In the genomic region with DNA sequence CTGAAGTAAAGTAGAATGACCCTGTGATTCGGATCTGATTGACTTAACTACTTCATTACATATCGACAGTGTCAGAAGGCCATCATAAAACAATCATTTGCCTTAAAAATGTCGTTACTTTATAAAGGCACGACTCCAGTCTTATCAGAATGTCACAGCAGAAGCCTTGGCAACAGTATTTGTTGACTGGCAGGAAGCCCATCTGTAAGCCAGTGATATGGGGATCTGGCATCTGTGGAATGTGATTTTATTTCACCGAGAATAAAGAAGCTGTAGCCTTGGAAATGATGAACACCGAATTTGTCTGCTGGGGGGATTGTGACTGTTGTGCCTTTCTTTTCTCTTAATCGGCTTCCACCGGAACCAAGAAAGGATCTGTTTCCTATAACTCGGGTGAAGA, we compare ENCODE assay signal across 10 cellular contexts.
DNase-seq lines count a peak whose midpoint lies in the region; ATAC-seq, FAIRE-seq and TF ChIP-seq lines count a peak whose summit lies in the region.
"Had no signal": no experiment of that assay in that cellular context is flagged by ENCODE, and none has a peak within 500 bp of the region (broad histone marks: within the 10 kb centered on the region; RNA-seq: fewer than 3 reads in every experiment).

No MANE protein-coding gene starts in this region.

- DNase-seq in right cardiac atrium = no peak
- DNase-seq in left cardiac atrium = no peak
- peak; percentile 81 for DNase-seq in bronchial epithelial cell (ENCODE audit: low read depth)
- peak; percentile 75 for DNase-seq in kidney tubule cell (ENCODE audit: low spot score)
- peak; percentile 18 for DNase-seq in urothelium cell line (ENCODE audit: low spot score)
- DNase-seq in stimulated activated CD4-positive, alpha-beta T cell treated with anti-CD3 and anti-CD28 coated beads, Interleukin-15, amount 100 ng/mL, for 24 hours = no peak
- DNase-seq in NCI-H524 (lab: John Stamatoyannopoulos, UW) = no peak
- DNase-seq: NCI-H446 treated with DMSO at 0.1 percent for 48 hours; stimulated activated CD8-positive, alpha-beta memory T cell treated with anti-CD3 and anti-CD28 coated beads, Interleukin-4, amount 100 ng/mL, for 48 hours had no signal

- FAIRE-seq in bronchial epithelial cell (lab: Jason Lieb, UNC) (no peak), urothelium cell line (lab: Jason Lieb, UNC) (no peak)

- H3K36me3 ChIP-seq in bronchial epithelial cell (ENCODE audit: control insufficient read depth, insufficient read depth, low read length) = no peaks in the 10 kb centered on the region
- H3K36me3 ChIP-seq in gastroesophageal sphincter = no peaks in the 10 kb centered on the region

- H3K4me1 ChIP-seq in right cardiac atrium (ENCODE audit: control insufficient read depth, insufficient read depth, low read length) (peaks cover 9% of the 10 kb centered on the region), gastroesophageal sphincter (no peaks in the 10 kb centered on the region)

- 7% methylated on average over 9 of the region's 9 CpGs for WGBS in right cardiac atrium
- WGBS in gastroesophageal sphincter (ENCODE audit: low coverage in 1 of 2), 2 donors = 23 to 46% methylated on average over 9 of the region's 9 CpGs

- H3K27ac ChIP-seq in right cardiac atrium (ENCODE audit: low read length) (no peak overlapping the region), gastroesophageal sphincter (no peak overlapping the region)

- no peak for TF ChIP-seq POLR2A in gastroesophageal sphincter (IDR thresholded peaks at IDR 0.05)

- no peaks in the 10 kb centered on the region for H3K27me3 ChIP-seq in right cardiac atrium (ENCODE audit: control insufficient read depth, insufficient read depth)
- H3K27me3 ChIP-seq in bronchial epithelial cell (ENCODE audit: control insufficient read depth, insufficient read depth, low read length) = no peaks in the 10 kb centered on the region
- no peaks in the 10 kb centered on the region for H3K27me3 ChIP-seq in gastroesophageal sphincter

- ATAC-seq in right cardiac atrium (no peak), left cardiac atrium (no peak), gastroesophageal sphincter (no peak)

- TF ChIP-seq CTCF in bronchial epithelial cell (IDR thresholded peaks at IDR 0.05; ENCODE audit: insufficient read depth, low read length, severe bottlenecking) (no peak), gastroesophageal sphincter (IDR thresholded peaks at IDR 0.05) (no peak)

- TF ChIP-seq EP300 in gastroesophageal sphincter (IDR thresholded peaks at IDR 0.05) = no peak

- H3K9me3 ChIP-seq in right cardiac atrium (ENCODE audit: control insufficient read depth, low read length) = no peaks in the 10 kb centered on the region
- H3K9me3 ChIP-seq in gastroesophageal sphincter = no peaks in the 10 kb centered on the region

- H3K4me3 ChIP-seq in right cardiac atrium (ENCODE audit: low read length) (peak overlapping the region; percentile 42), bronchial epithelial cell (ENCODE audit: low read depth, low read length) (no peak overlapping the region), gastroesophageal sphincter (no peak overlapping the region)

- intact Hi-C loops in right cardiac atrium (cut with DNase I) = no loop called here
- intact Hi-C loops in left cardiac atrium (cut with DNase I) = no loop called here

Comparison
In these comparisons a context has a peak if more than half of its experiments do, and no peak if none do; other contexts are left out.
1. DNase-seq: peak in bronchial epithelial cell (single experiment), kidney tubule cell (single experiment) and urothelium cell line (single experiment); none in right cardiac atrium (0 of 3), left cardiac atrium (single experiment), stimulated activated CD4-positive, alpha-beta T cell treated with anti-CD3 and anti-CD28 coated beads, Interleukin-15, amount 100 ng/mL, for 24 hours (single experiment) and NCI-H524 (0 of 2).